In the genomic region with DNA sequence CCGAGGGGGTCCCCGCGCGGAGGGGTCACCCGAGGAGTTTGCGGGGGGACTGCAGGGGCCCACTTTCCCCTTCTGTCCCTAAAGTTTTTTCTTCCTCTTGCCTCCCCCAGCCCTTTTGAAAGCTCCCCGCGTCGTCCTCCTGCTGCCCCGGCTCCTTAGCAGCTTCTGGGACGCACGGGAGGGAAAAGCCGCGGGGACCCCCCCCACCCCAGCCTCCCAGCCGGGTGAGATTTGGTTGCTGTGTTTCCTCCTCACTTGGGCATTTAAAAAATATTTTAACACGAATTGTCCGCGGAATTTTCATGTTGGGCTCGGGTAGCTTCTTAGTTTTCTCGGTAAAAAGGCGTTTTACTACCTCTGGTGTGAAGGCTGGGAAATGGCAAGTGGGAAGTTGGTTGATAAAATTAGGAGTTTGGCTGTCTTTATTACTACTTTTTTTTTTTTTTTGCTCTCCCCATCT, we compare ENCODE assay signal across 8 cellular contexts. TPM values are rescaled to one million over a fixed set of nuclear protein-coding genes. Genes with fewer than 3 reads are reported as not detected.
DNase-seq lines count a peak whose midpoint lies in the region; ATAC-seq and TF ChIP-seq lines count a peak whose summit lies in the region.

No MANE protein-coding gene starts in this region.

- no TSS peak for BruUV-seq in A673 (replicated peaks; lab: Mats Ljungman, UMichigan)

- H3K4me3 Mint-ChIP-seq in GM23338 = peak overlapping the region; percentile 92
- H3K4me3 Mint-ChIP-seq in T-helper 17 cell = peak overlapping the region; percentile 98
- peak overlapping the region; percentile 94 for H3K4me3 Mint-ChIP-seq in endodermal cell
- peak overlapping the region; percentile 94 to 100 (median 100) for H3K4me3 Mint-ChIP-seq in naive B cell

- H3K27ac ChIP-seq in A673 (ENCODE audit: low read depth, low read length, poor library complexity, severe bottlenecking) (peak overlapping the region; percentile 93), GM23338 (ENCODE audit: low read depth) (peak overlapping the region; percentile 83), endodermal cell (ENCODE audit: low read depth, low read length) (peak overlapping the region; percentile 88)

- CTCF ChIA-PET in A673 (lab: Charles Lee) = interaction anchor here (0.5 to 0.8 kb wide), 7 partner anchors 9 to 1625 kb away, joined by 4 to 8 read pairs (median 5); no protein-coding TSS in a partner anchor

- 0 out of 2 replicates have a peak, but pooled peaks cover 3% of the 10 kb centered on the region for H3F3A ChIP-seq in GM23338 (replicated peaks; ENCODE audit: low read depth)

- peak overlapping the region; percentile 60 for H2AFZ ChIP-seq in GM23338

- peaks cover 35% of the 10 kb centered on the region for H3K4me1 Mint-ChIP-seq in GM23338
- peaks cover 35% of the 10 kb centered on the region for H3K4me1 Mint-ChIP-seq in T-helper 17 cell
- peaks cover 38% of the 10 kb centered on the region for H3K4me1 Mint-ChIP-seq in endodermal cell
- peaks cover 33 to 50% (median 37%) of the 10 kb centered on the region in 3 donors for H3K4me1 Mint-ChIP-seq in naive B cell

- ATAC-seq in GM23338 (peak; percentile 17), T-helper 17 cell (peak; percentile 11), naive B cell (ENCODE audit: low read depth in 2 of 2) (peak; percentile 6), HG03439 (IDR thresholded peaks at IDR 0.05; ENCODE audit: unreplicated experiment) (no peak)

- WGBS in endodermal cell (ENCODE audit: insufficient coverage in 1 of 2, insufficient read length in 1 of 2), 2 experiments = 0% methylated on average over 14 to 21 of the region's 21 CpGs

- H3K9ac ChIP-seq in endodermal cell (ENCODE audit: extremely low read depth, low read length, poor library complexity, severe bottlenecking) = peak overlapping the region; percentile 91

- no peak for TF ChIP-seq CTCF in A673 (conservative IDR thresholded peaks at IDR 0.05; ENCODE audit: low read depth, low read length)
- no peak for TF ChIP-seq CTCF in GM23338 (conservative IDR thresholded peaks at IDR 0.05; ENCODE audit: low read depth in 2 of 2)
- no peak for TF ChIP-seq CTCF in endodermal cell (conservative IDR thresholded peaks at IDR 0.05)

- H3K36me3 Mint-ChIP-seq in GM23338 (ENCODE audit: low read depth) = no peaks in the 10 kb centered on the region; the same call in 2 of the 3 replicates
- H3K36me3 Mint-ChIP-seq in T-helper 17 cell (ENCODE audit: low read depth) = peaks cover 2% of the 10 kb centered on the region
- no peaks in the 10 kb centered on the region for H3K36me3 Mint-ChIP-seq in endodermal cell (ENCODE audit: low read depth)
- peaks cover 8 to 11% of the 10 kb centered on the region in 2 donors for H3K36me3 Mint-ChIP-seq in naive B cell

- H3K4me2 ChIP-seq in GM23338 = peak overlapping the region; percentile 80

- no peaks in the 10 kb centered on the region for H3K9me2 ChIP-seq in GM23338 (ENCODE audit: insufficient read depth)

- POLR2A ChIA-PET in A673 (lab: Charles Lee; ENCODE audit: low non-redundant PET) = interaction anchor here (0.7 to 1.0 kb wide), 2 partner anchors 9 to 29 kb away, joined by 3 read pairs; no protein-coding TSS in a partner anchor

- no peaks in the 10 kb centered on the region for H3K36me3 ChIP-seq in A673 (ENCODE audit: insufficient read depth, low read length, poor library complexity, severe bottlenecking)
- no peaks in the 10 kb centered on the region for H3K36me3 ChIP-seq in GM23338 (ENCODE audit: insufficient read depth)
- H3K36me3 ChIP-seq in endodermal cell (ENCODE audit: control insufficient read depth, insufficient read depth, low read length) = no peaks in the 10 kb centered on the region

- DNase-seq in A673 (ENCODE audit: low spot score) (peak; percentile 28), GM23338 (ENCODE audit: low spot score) (peak; percentile 39), T-helper 17 cell (peak in 1 of 3 donors; percentile 15), endodermal cell (peak; percentile 66), naive B cell (no peak), SKM-1 treated with dmso at 0.1 percent for 144 hours (lab: John Stamatoyannopoulos, UW; ENCODE audit: unreplicated experiment) (no peak), NCI-H1436 treated with DMSO at 0.1 percent for 48 hours (lab: John Stamatoyannopoulos, UW) (no peak)

- no peaks in the 10 kb centered on the region for H3K27me3 ChIP-seq in A673 (replicated peaks; ENCODE audit: insufficient read depth, low read depth, low read length, poor library complexity)
- no peaks in the 10 kb centered on the region for H3K27me3 ChIP-seq in GM23338 (ENCODE audit: insufficient read depth)
- no peaks in the 10 kb centered on the region for H3K27me3 ChIP-seq in endodermal cell (ENCODE audit: control insufficient read depth, insufficient read depth, low read length, poor library complexity, severe bottlenecking)

- H3K4me3 ChIP-seq in A673 (ENCODE audit: low read depth, low read length, poor library complexity, severe bottlenecking) (peak overlapping the region; percentile 88), GM23338 (peak overlapping the region; percentile 87), endodermal cell (ENCODE audit: low read length) (peak overlapping the region; percentile 83)

- intact Hi-C loops in A673 (cut with micrococcal nuclease; ENCODE audit: unreplicated experiment) = loop anchor here (10.0 kb wide), 1 partner anchor 112 kb away; no protein-coding TSS in a partner anchor

- H3K9me3 Mint-ChIP-seq in GM23338 (no peaks in the 10 kb centered on the region), endodermal cell (no peaks in the 10 kb centered on the region), naive B cell (peaks cover 0 to 2% (median 0%) of the 10 kb centered on the region in 7 donors)

- H4K20me1 ChIP-seq in GM23338 (replicated peaks; ENCODE audit: insufficient read depth) = no peaks in the 10 kb centered on the region

- H3K9me3 ChIP-seq in A673 (ENCODE audit: low read depth, low read length, poor library complexity, severe bottlenecking) = no peaks in the 10 kb centered on the region
- no peaks in the 10 kb centered on the region for H3K9me3 ChIP-seq in T-helper 17 cell (ENCODE audit: control insufficient read depth, low read length, poor library complexity, severe bottlenecking)
- H3K9me3 ChIP-seq in endodermal cell (ENCODE audit: control insufficient read depth, low read length) = no peaks in the 10 kb centered on the region

- peaks cover 8% of the 10 kb centered on the region for H3K27me3 Mint-ChIP-seq in GM23338 (ENCODE audit: insufficient read depth, low read depth, poor library complexity)
- H3K27me3 Mint-ChIP-seq in T-helper 17 cell = no peaks in the 10 kb centered on the region
- H3K27me3 Mint-ChIP-seq in endodermal cell (ENCODE audit: insufficient read depth) = no peaks in the 10 kb centered on the region
- no peaks in the 10 kb centered on the region for H3K27me3 Mint-ChIP-seq in naive B cell

- H3K4me1 ChIP-seq in A673 (ENCODE audit: insufficient read depth, low read length, poor library complexity, severe bottlenecking) (peaks cover 14% of the 10 kb centered on the region), GM23338 (ENCODE audit: insufficient read depth) (peaks cover 38% of the 10 kb centered on the region), endodermal cell (ENCODE audit: control insufficient read depth, insufficient read depth, low read length) (peaks cover 4% of the 10 kb centered on the region)

- H3K79me2 ChIP-seq in GM23338 (replicated peaks; ENCODE audit: insufficient read depth) = peaks cover 51% of the 10 kb centered on the region

- H3K27ac Mint-ChIP-seq in GM23338 = peak overlapping the region; percentile 79
- peak overlapping the region; percentile 92 for H3K27ac Mint-ChIP-seq in T-helper 17 cell
- H3K27ac Mint-ChIP-seq in endodermal cell = peak overlapping the region; percentile 73
- H3K27ac Mint-ChIP-seq in naive B cell = peak overlapping the region; percentile 97 to 100 (median 98)

TF ChIP-seq in GM23338, 12 proteins besides CTCF, POLR2A, EP300 and RAD21:
- TF ChIP-seq NANOG (IDR thresholded peaks at IDR 0.05; ENCODE audit: borderline replicate concordance) = no peak

RNA-seq across cellular contexts. Expression of a gene that starts 0.6 kb away (rescaled TPM):
- total RNA-seq in A673 (2021) (26.2 and 26.8 TPM in 2 replicates), T-helper 17 cell (10 to 100 TPM; 55.4 to 58.2 TPM), endodermal cell (10 to 100 TPM; 38.6 TPM)
- 20.6 and 25.8 TPM in 2 replicates for total RNA-seq in GM23338 (2014; rRNA removed; shearing (Covaris generic))
- polyA plus RNA-seq in GM23338 (2016; fragmentation: Nextera tagmentation; extraction: Ambion mirVana) (6.6 and 6.7 TPM in 2 replicates), naive B cell (ENCODE audit: low read depth in 6 of 6) (10 to 100 TPM; 22.7 to 70.9 (median 54.1) TPM)
- 15.2 TPM for polyA plus RNA-seq in endodermal cell (2013, experiment 1 of 2)
- polyA plus RNA-seq in endodermal cell (2013, experiment 2 of 2) = 14.4 TPM

Comparison
In these comparisons a context has a peak if more than half of its experiments do, and no peak if none do; other contexts are left out.
1. DNase-seq: peak in A673 (single experiment), GM23338 (single experiment) and endodermal cell (single experiment); none in naive B cell (single experiment), SKM-1 treated with dmso at 0.1 percent for 144 hours (single experiment) and NCI-H1436 treated with DMSO at 0.1 percent for 48 hours (single experiment).
2. Peak in every context shown above with its lines, with median percentiles within 50 percentile points of each other: H3K27ac ChIP-seq, H3K4me3 ChIP-seq, H3K27ac Mint-ChIP-seq and H3K4me3 Mint-ChIP-seq.